12 cellular contexts compared by ENCODE assay signal in the genomic region with DNA sequence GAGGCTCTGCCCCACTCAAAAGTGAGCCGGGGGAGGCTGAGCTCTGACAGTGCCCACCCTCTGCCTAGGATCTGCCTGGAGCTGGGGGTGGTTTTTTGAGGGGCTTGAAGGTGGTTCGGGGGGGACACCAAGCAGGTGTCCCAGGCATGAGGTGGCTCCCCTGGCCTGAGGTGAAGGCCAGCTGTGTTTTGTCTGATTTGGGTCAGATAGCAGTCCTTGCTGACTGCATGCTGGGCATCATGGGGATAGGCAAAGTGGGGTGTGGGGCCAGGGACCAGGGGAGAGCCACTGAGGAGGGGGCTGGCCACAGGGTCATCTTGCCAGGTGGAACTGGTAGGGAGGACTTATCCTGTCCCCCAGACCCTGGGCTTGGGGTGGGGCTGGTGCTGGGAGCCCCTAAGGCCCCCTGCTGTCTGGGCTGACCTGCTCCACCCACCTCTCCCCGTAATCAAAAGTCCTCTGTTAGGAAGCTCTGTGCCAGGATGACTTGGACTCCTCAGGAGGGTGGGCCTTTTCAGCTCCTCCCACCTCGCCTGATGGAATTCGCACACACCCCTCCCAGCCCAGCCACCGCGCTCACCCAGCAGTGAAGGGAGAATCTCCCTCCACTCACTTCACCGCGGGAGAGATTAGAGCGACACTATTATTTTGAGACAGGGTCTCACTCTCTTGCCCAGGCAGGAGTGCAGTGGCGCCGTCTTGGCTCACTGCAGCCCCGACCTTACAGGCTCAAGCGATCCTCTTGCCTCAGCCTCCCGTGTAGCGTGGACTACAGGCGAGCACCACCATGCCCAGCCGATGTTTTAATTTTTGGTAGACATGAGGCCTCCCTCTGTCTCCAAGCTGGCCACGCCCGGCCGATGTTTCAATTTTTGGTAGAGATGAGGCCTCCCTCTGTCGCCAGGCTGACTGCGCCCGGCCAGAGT. TPM values are rescaled to one million over a fixed set of nuclear protein-coding genes. Genes with fewer than 3 reads are reported as not detected.
A peak's percentile ranks its signal among the peaks of the same experiment; 100 is the strongest.
DNase-seq lines count a peak whose midpoint lies in the region; ATAC-seq and TF ChIP-seq lines count a peak whose summit lies in the region.
"Had no signal": no experiment of that assay in that cellular context is flagged by ENCODE, and none has a peak within 500 bp of the region (broad histone marks: within the 10 kb centered on the region; RNA-seq: fewer than 3 reads in every experiment).

No MANE protein-coding gene starts in this region.

- H3K4me2 ChIP-seq in DND-41 (ENCODE audit: insufficient read depth, low read length): no peak overlapping the region

- peaks cover 8 to 44% of the 10 kb centered on the region in 2 donors for H3K27me3 Mint-ChIP-seq in effector memory CD8-positive, alpha-beta T cell
- peaks cover 33% of the 10 kb centered on the region for H3K27me3 Mint-ChIP-seq in neural crest cell (ENCODE audit: low read depth)

- no peak overlapping the region for H3K9ac ChIP-seq in DND-41 (ENCODE audit: low read depth, low read length)

- no peak overlapping the region for H2AFZ ChIP-seq in DND-41 (ENCODE audit: low read depth, low read length)

- H3K4me1 ChIP-seq in DND-41 (ENCODE audit: insufficient read depth, low read length): no peaks in the 10 kb centered on the region

- H3K36me3 Mint-ChIP-seq in effector memory CD8-positive, alpha-beta T cell (ENCODE audit: insufficient read depth): peaks cover 36% of the 10 kb centered on the region
- no peaks in the 10 kb centered on the region for H3K36me3 Mint-ChIP-seq in neural crest cell (ENCODE audit: low read depth)

- no peak overlapping the region for H3K27ac ChIP-seq in DND-41 (ENCODE audit: low read length)

- no peak for DNase-seq in DND-41
- peak; percentile 28 for DNase-seq in NCI-H1048 (lab: John Stamatoyannopoulos, UW)
- DNase-seq in effector memory CD8-positive, alpha-beta T cell: no peak
- no peak for DNase-seq in neural crest cell (ENCODE audit: low read depth, low spot score)
- DNase-seq in NCI-H1694 (lab: John Stamatoyannopoulos, UW): no peak
- no peak for DNase-seq in stimulated activated CD4-positive, alpha-beta T cell treated with anti-CD3 and anti-CD28 coated beads, Interleukin-2, amount 100 ng/mL, for 24 hours
- DNase-seq in germinal center (ENCODE audit: low spot score): no peak
- DNase-seq: activated effector memory CD4-positive, alpha-beta T cell treated with Interleukin-2 at 50 U/mL for 16 hours; heart right ventricle; Karpas-422; SIG-M5 had no signal

- H3K79me2 ChIP-seq in DND-41 (ENCODE audit: insufficient read depth, low read length): no peaks in the 10 kb centered on the region

- no peaks in the 10 kb centered on the region for H3K27me3 ChIP-seq in DND-41 (ENCODE audit: insufficient read depth, low read length, poor library complexity)

- H3K4me1 Mint-ChIP-seq in effector memory CD8-positive, alpha-beta T cell (ENCODE audit: low read depth in 2 of 2): peaks cover 14 to 16% of the 10 kb centered on the region in 2 donors
- H3K4me1 Mint-ChIP-seq in neural crest cell: peaks cover 11% of the 10 kb centered on the region

- ATAC-seq in DND-41 (ENCODE audit: insufficient read depth, low read depth) (peak; percentile 40; the same call in 2 of the 3 replicates), HG02981 (IDR thresholded peaks at IDR 0.05; ENCODE audit: unreplicated experiment) (no peak)
- peak; percentile 13 for ATAC-seq in effector memory CD8-positive, alpha-beta T cell (replicated peaks)

- H3K4me3 ChIP-seq in DND-41 (ENCODE audit: low read depth in 1 of 2, low read length in 2 of 2): no peak overlapping the region

- peaks cover 36% of the 10 kb centered on the region for H3K36me3 ChIP-seq in DND-41 (ENCODE audit: insufficient read depth, low read length)

- H3K9me3 ChIP-seq in DND-41 (ENCODE audit: insufficient read depth, low read length, severe bottlenecking): no peaks in the 10 kb centered on the region
- H3K9me3 ChIP-seq: heart right ventricle had no signal

- H3K9me3 Mint-ChIP-seq in effector memory CD8-positive, alpha-beta T cell: no peaks in the 10 kb centered on the region
- H3K9me3 Mint-ChIP-seq in neural crest cell: no peaks in the 10 kb centered on the region

- peaks cover 55% of the 10 kb centered on the region for H4K20me1 ChIP-seq in DND-41 (ENCODE audit: insufficient read depth, low read length)

- no peak overlapping the region for H3K27ac Mint-ChIP-seq in effector memory CD8-positive, alpha-beta T cell
- H3K27ac Mint-ChIP-seq in neural crest cell (ENCODE audit: unreplicated experiment): no peak overlapping the region

- TF ChIP-seq CTCF in DND-41 (IDR thresholded peaks at IDR 0.05; ENCODE audit: borderline replicate concordance, extremely low read depth, low read length, poor library complexity, severe bottlenecking) (no peak), neural crest cell (conservative IDR thresholded peaks at IDR 0.05) (no peak)

- peak overlapping the region; percentile 15 to 39 for H3K4me3 Mint-ChIP-seq in effector memory CD8-positive, alpha-beta T cell
- peak overlapping the region; percentile 68 for H3K4me3 Mint-ChIP-seq in neural crest cell

RNA-seq across cellular contexts. Expression of a gene that starts 1.5 kb away (rescaled TPM):
- total RNA-seq in neural crest cell: 3.8 and 4.6 TPM in 2 replicates

RNA-seq across cellular contexts. Expression of a gene that starts 10.7 kb away (rescaled TPM):
- 36.7 and 38.5 TPM in 2 replicates for total RNA-seq in neural crest cell

RNA-seq across cellular contexts. Expression of a gene that starts 19.1 kb away (rescaled TPM):
- 19.4 and 22.2 TPM in 2 replicates for total RNA-seq in neural crest cell

RNA-seq across cellular contexts. Expression of a gene that starts 46.3 kb away (rescaled TPM):
- total RNA-seq in neural crest cell: 17.5 and 17.6 TPM in 2 replicates
